17 cellular contexts compared by ENCODE assay signal in the genomic region with DNA sequence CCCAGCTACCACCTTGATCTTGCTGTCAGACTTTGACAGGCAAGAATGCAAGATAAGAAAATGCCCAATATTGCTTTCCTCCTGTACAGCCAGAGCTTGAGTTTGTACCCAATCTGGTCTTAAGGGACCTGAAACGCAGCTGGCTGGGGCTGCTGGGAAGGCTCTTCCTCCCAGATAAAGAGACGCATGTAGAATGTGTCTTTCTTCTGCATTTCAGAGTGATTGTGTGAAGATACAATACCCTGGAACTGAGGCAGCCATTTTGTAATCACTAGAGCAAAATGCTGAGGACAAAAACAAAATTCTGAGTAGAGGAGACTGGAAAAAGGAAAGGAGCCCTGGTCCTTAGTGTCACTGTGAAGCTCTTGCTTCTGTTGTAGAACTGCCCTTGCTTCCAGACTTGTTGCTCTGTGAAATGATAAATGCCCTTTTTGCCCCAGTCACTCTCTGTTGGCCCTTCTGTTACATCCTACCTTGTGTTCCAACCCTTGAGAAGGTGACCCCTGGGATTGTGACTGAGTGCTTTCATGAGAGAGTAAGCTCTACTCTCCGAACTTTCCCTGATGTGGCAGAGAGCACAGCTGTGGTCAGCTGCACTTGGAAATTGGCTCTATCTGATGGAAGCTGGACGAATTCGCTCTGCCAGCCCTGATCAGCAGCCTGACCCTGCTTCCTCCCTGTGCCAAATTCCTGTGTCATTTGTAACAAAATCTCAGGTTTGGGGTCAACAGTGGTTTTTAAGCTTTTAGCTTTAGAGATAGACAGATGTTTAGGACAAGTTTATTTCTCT.
DNase-seq lines count a peak whose midpoint lies in the region; ATAC-seq and TF ChIP-seq lines count a peak whose summit lies in the region.
"Had no signal": no experiment of that assay in that cellular context is flagged by ENCODE, and none has a peak within 500 bp of the region (broad histone marks: within the 10 kb centered on the region; RNA-seq: fewer than 3 reads in every experiment).

No MANE protein-coding gene starts in this region.

- intact Hi-C loops in heart left ventricle (cut with DNase I): no loop called here

- H3K36me3 Mint-ChIP-seq in type B pancreatic cell: no peaks in the 10 kb centered on the region
- H3K36me3 Mint-ChIP-seq: immature natural killer cell had no signal

- H3K4me2 ChIP-seq in parathyroid adenoma (ENCODE audit: low read length): peak overlapping the region; percentile 30

- H3K4me1 Mint-ChIP-seq in type B pancreatic cell (ENCODE audit: unreplicated experiment): peaks cover 17% of the 10 kb centered on the region
- H3K4me1 Mint-ChIP-seq: immature natural killer cell, T-helper 17 cell had no signal

- WGBS in heart left ventricle, 4 donors: 45 to 47% (median 45%) methylated on average over 5 of the region's 5 CpGs

- no peak overlapping the region for H3K4me3 Mint-ChIP-seq in type B pancreatic cell
- H3K4me3 Mint-ChIP-seq: immature natural killer cell, T-helper 17 cell had no signal

- no peaks in the 10 kb centered on the region for H3K27me3 ChIP-seq in heart left ventricle
- H3K27me3 ChIP-seq in parathyroid adenoma (ENCODE audit: control insufficient read depth, insufficient read depth, low read length): no peaks in the 10 kb centered on the region

- H2AFZ ChIP-seq in parathyroid adenoma: peak overlapping the region; percentile 72

- no peaks in the 10 kb centered on the region for H3K36me3 ChIP-seq in heart left ventricle
- H3K36me3 ChIP-seq in parathyroid adenoma (ENCODE audit: control insufficient read depth, insufficient read depth, low read length): no peaks in the 10 kb centered on the region

- H3K4me1 ChIP-seq in heart left ventricle: peaks cover 0 to 30% (median 17%) of the 10 kb centered on the region in 12 donors
- H3K4me1 ChIP-seq in parathyroid adenoma: peaks cover 27% of the 10 kb centered on the region

- peak overlapping the region in 6 of 12 donors; percentile 5 to 68 (median 42) for H3K27ac ChIP-seq in heart left ventricle
- H3K27ac ChIP-seq in parathyroid adenoma: no peak overlapping the region

- TF ChIP-seq POLR2A in heart left ventricle (IDR thresholded peaks at IDR 0.05): no peak

- H3K9me3 Mint-ChIP-seq in type B pancreatic cell: no peaks in the 10 kb centered on the region

- H3K79me2 ChIP-seq in parathyroid adenoma: no peaks in the 10 kb centered on the region

- no peak for TF ChIP-seq CTCF in heart left ventricle (IDR thresholded peaks at IDR 0.05)
- TF ChIP-seq CTCF in parathyroid adenoma (IDR thresholded peaks at IDR 0.05): no peak
- TF ChIP-seq CTCF in type B pancreatic cell (conservative IDR thresholded peaks at IDR 0.05): no peak

- H3K27me3 Mint-ChIP-seq in type B pancreatic cell: no peaks in the 10 kb centered on the region
- H3K27me3 Mint-ChIP-seq: T-helper 17 cell had no signal

- DNase-seq in Ammon's horn (ENCODE audit: low spot score) (peak; percentile 20), OCI-M1 (lab: John Stamatoyannopoulos, UW) (peak; percentile 16), heart left ventricle (peak in 2 of 5 donors; percentile 15 to 71), T-helper 9 cell (no peak), type B pancreatic cell (ENCODE audit: extremely low spot score, unreplicated experiment) (no peak)
- DNase-seq: ACHN; effector CD4-positive, alpha-beta T cell; foreskin melanocyte; GOT3; immature natural killer cell; mucosa of descending colon; stimulated activated CD4-positive, alpha-beta T cell treated with anti-CD3 and anti-CD28 coated beads, Interleukin-15, amount 100 ng/mL, for 24 hours; T-helper 17 cell had no signal

- H3K27ac Mint-ChIP-seq in type B pancreatic cell: no peak overlapping the region
- H3K27ac Mint-ChIP-seq: immature natural killer cell, T-helper 17 cell had no signal

- peak; percentile 47 to 78 (median 72) for ATAC-seq in heart left ventricle
- ATAC-seq in HG03442 (IDR thresholded peaks at IDR 0.05; ENCODE audit: unreplicated experiment): no peak
- no peak for ATAC-seq in GM21786 (IDR thresholded peaks at IDR 0.05; ENCODE audit: unreplicated experiment)
- ATAC-seq: activated CD4-positive, CD25-positive, alpha-beta regulatory T cell treated with anti-CD3 and anti-CD28 coated beads, Interleukin-2, amount 50 U/mL, for 24 hours; mucosa of descending colon; T-helper 17 cell had no signal

- no peaks in the 10 kb centered on the region for H3K9me3 ChIP-seq in heart left ventricle
- H3K9me3 ChIP-seq in parathyroid adenoma (ENCODE audit: control insufficient read depth, low read length): no peaks in the 10 kb centered on the region
- H3K9me3 ChIP-seq: mucosa of descending colon had no signal

- no peak overlapping the region for H3K9ac ChIP-seq in parathyroid adenoma

- H3K4me3 ChIP-seq in heart left ventricle (no peak overlapping the region), parathyroid adenoma (ENCODE audit: low read depth, low read length) (no peak overlapping the region)
- H3K4me3 ChIP-seq: mucosa of descending colon had no signal

Comparison
In these comparisons a context has a peak if more than half of its experiments do, and no peak if none do; other contexts are left out.
1. DNase-seq: peak in Ammon's horn (single experiment) and OCI-M1 (single experiment); none in T-helper 9 cell (single experiment) and type B pancreatic cell (single experiment).
2. ATAC-seq: peak in heart left ventricle (4 of 4); none in HG03442 (single experiment) and GM21786 (single experiment).